In the genomic region with DNA sequence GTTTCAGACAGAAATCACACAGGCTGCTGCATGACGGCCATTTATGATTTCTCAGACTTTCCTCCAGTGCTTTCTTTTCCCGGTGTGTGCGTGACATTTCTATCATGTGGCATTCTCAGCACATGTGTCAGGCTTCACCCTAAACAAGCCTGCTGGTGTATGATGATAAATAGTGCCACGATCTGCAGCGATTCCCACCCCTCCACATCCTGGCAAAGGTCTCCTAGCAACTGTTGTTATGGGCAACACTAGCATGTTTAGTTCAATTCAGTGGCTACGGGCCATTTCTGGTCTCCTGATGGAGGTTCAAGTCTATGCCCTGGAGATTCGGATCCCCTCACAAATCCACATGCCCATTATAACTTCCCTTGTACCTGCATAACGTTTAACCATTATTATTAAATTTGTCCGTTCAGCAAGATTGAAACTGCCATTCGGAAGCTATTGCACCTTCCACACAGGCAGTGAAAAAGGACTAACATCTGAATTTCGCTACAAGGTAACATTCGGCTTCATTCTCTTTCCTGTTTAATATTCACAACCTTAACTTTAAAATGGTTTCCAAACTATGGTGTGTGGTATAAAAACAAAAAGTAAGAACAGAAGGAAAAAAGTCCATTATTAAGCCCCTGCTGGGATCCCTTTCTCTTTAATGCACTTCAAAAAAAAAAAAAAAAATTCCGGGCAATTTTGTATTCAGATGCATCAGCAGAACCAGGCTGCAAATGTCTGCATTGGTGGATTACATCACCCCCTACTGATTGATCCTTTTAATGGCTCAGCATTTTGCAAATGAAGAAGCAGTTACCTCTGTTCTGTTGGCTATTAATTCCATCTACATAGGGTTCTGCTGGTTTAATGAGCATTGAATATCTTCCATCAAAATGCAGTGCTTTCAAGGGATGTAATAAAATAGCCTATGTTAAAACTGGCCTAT, we compare ENCODE assay signal across 13 cellular contexts.
A peak's percentile ranks its signal among the peaks of the same experiment; 100 is the strongest.
DNase-seq lines count a peak whose midpoint lies in the region; ATAC-seq and TF ChIP-seq lines count a peak whose summit lies in the region.
"Had no signal": no experiment of that assay in that cellular context is flagged by ENCODE, and none has a peak within 500 bp of the region (broad histone marks: within the 10 kb centered on the region; RNA-seq: fewer than 3 reads in every experiment).

No MANE protein-coding gene starts in this region.

- H2BK15ac ChIP-seq in H9 (ENCODE audit: low read depth, low read length): no peak overlapping the region

- H3T11ph ChIP-seq in H9 (ENCODE audit: low read length): peak overlapping the region; percentile 62

- H3K14ac ChIP-seq in H9 (ENCODE audit: insufficient read depth, low read length): peak overlapping the region; percentile 49; the same call in 1 of the 2 replicates

- no peak overlapping the region for H3K23ac ChIP-seq in H9 (ENCODE audit: insufficient read length, low read depth, low read length)

- no peak for ATAC-seq in GM19023 (IDR thresholded peaks at IDR 0.05; ENCODE audit: unreplicated experiment)

- no peak overlapping the region for H2BK5ac ChIP-seq in H9 (ENCODE audit: insufficient read length, low read length)

- no peak overlapping the region for H2BK12ac ChIP-seq in H9 (ENCODE audit: insufficient read length, low read depth, low read length)

- H3K23me2 ChIP-seq in H9 (ENCODE audit: insufficient read length, low read depth, low read length, poor library complexity, severe bottlenecking): no peaks in the 10 kb centered on the region

- CTCF ChIA-PET in MCF 10A (lab: Yijun Ruan, JAX): interaction anchor here (0.5 to 0.6 kb wide), 2 partner anchors 43 to 453 kb away, joined by 4 to 5 read pairs; no protein-coding TSS in a partner anchor

- no peak overlapping the region; the same call in 1 of the 2 replicates for H3K4ac ChIP-seq in H9 (ENCODE audit: low read depth, low read length)

- H4K91ac ChIP-seq in H9 (ENCODE audit: insufficient read length, low read depth, low read length): no peak overlapping the region

- DNase-seq in Ammon's horn (ENCODE audit: low spot score) (peak; percentile 59), H9 (peak; percentile 47), SK-N-DZ (ENCODE audit: low spot score) (peak; percentile 23), kidney tubule cell (ENCODE audit: low spot score) (peak; percentile 22), MCF 10A (ENCODE audit: unreplicated experiment) (no peak), ecto neural progenitor cell (ENCODE audit: low spot score) (no peak), foreskin fibroblast (no peak)
- DNase-seq: cerebellar nuclear complex, NCI-H510A, testis had no signal

- no peak overlapping the region for H4K8ac ChIP-seq in H9 (replicated peaks; ENCODE audit: insufficient read length, low read depth, low read length)

- H2BK20ac ChIP-seq in H9 (ENCODE audit: low read depth, low read length, poor library complexity, severe bottlenecking): peak overlapping the region; percentile 34

- BruUV-seq in MCF 10A (replicated peaks; lab: Mats Ljungman, UMichigan): no TSS peak

- H3K9ac ChIP-seq in H9 (ENCODE audit: extremely low read depth, insufficient read length, low read length): no peak overlapping the region

- peaks cover 26% of the 10 kb centered on the region in 2 experiments for H3K4me1 Mint-ChIP-seq in H9
- peaks cover 7% of the 10 kb centered on the region for H3K4me1 Mint-ChIP-seq in MCF 10A (ENCODE audit: insufficient read depth, unreplicated experiment)

- no CpG with 5 or more reads among the region's 13 CpGs for WGBS in H9 (ENCODE audit: extremely low coverage, insufficient read length, low lambda C conversion rate)

- peaks cover 5 to 10% of the 10 kb centered on the region in 2 experiments; a peak in 4 of 5 replicates for H3K9me3 Mint-ChIP-seq in H9
- H3K9me3 Mint-ChIP-seq in MCF 10A (ENCODE audit: unreplicated experiment): no peaks in the 10 kb centered on the region
- H3K9me3 Mint-ChIP-seq: activated T-helper 2 cell treated with anti-CD3 and anti-CD28 coated beads, Interferon-gamma antibody, Interleukin-2, Interleukin-4, amounts not matched to agents 10 μg/mL and 5 μg/mL and 100 μg/mL, durations not matched to agents 14 hours and 24 hours and 36 hours had no signal

- no peaks in the 10 kb centered on the region; the same call in 1 of the 2 replicates for H3K4me1 ChIP-seq in H9 (ENCODE audit: insufficient read depth, low read length)
- H3K4me1 ChIP-seq: testis had no signal

- H3K27me3 Mint-ChIP-seq in H9 (ENCODE audit: low read depth) (peaks cover 8% of the 10 kb centered on the region), MCF 10A (ENCODE audit: insufficient read depth, unreplicated experiment) (no peaks in the 10 kb centered on the region)

- no peaks in the 10 kb centered on the region for H4K20me1 ChIP-seq in H9 (ENCODE audit: control insufficient read depth, insufficient read depth, insufficient read length)

- no peaks in the 10 kb centered on the region for H3K79me1 ChIP-seq in H9 (ENCODE audit: insufficient read depth, low read depth, low read length, poor library complexity, severe bottlenecking)

- intact Hi-C loops in MCF 10A (cut with micrococcal nuclease): no loop called here

- H2AK5ac ChIP-seq in H9 (ENCODE audit: insufficient read length, low read length): no peak overlapping the region

- H2AFZ ChIP-seq in H9 (ENCODE audit: low read length): no peak overlapping the region

- no peaks in the 10 kb centered on the region for H3K9me3 ChIP-seq in H9 (ENCODE audit: control insufficient read depth, low read depth, low read length)
- H3K9me3 ChIP-seq: SJSA1, testis had no signal

- H3K36me3 Mint-ChIP-seq in H9 (ENCODE audit: insufficient read depth in 1 of 3, low read depth in 3 of 3): peaks cover 0 to 6% (median 2%) of the 10 kb centered on the region in 3 experiments; a peak in 2 of 7 replicates
- H3K36me3 Mint-ChIP-seq in MCF 10A (ENCODE audit: insufficient read depth, unreplicated experiment): no peaks in the 10 kb centered on the region

- H3K27ac Mint-ChIP-seq in H9: peak overlapping the region; percentile 38 to 68 (median 48); a peak in 3 of 7 replicates
- no peak overlapping the region for H3K27ac Mint-ChIP-seq in MCF 10A (ENCODE audit: low read depth, unreplicated experiment)
- H3K27ac Mint-ChIP-seq: activated T-helper 2 cell treated with anti-CD3 and anti-CD28 coated beads, Interferon-gamma antibody, Interleukin-2, Interleukin-4, amounts not matched to agents 10 μg/mL and 5 μg/mL and 100 μg/mL, durations not matched to agents 14 hours and 24 hours and 36 hours had no signal

- POLR2A ChIA-PET in MCF 10A (lab: Yijun Ruan, JAX): no interaction called here

- no peak overlapping the region for H2BK120ac ChIP-seq in H9 (ENCODE audit: low read depth, low read length, poor library complexity, severe bottlenecking)

- no peak overlapping the region for H4K5ac ChIP-seq in H9 (ENCODE audit: insufficient read length, low read depth, low read length)

- H3K79me2 ChIP-seq in H9 (ENCODE audit: insufficient read depth, low read length): no peaks in the 10 kb centered on the region

- peak overlapping the region; percentile 9 for H3K4me2 ChIP-seq in H9 (ENCODE audit: insufficient read depth, insufficient read length, low read length)

- H3K4me3 Mint-ChIP-seq in H9 (peak overlapping the region in 1 of 2 experiments; percentile 36; a peak in 2 of 5 replicates), MCF 10A (ENCODE audit: unreplicated experiment) (no peak overlapping the region)

- no peak overlapping the region for H3K56ac ChIP-seq in H9 (ENCODE audit: insufficient read length, low read depth, low read length)

- no peaks in the 10 kb centered on the region for H3K27me3 ChIP-seq in H9 (ENCODE audit: insufficient read depth, low read length)
- H3K27me3 ChIP-seq: SJSA1, testis had no signal

- TF ChIP-seq CTCF in H9 (conservative IDR thresholded peaks at IDR 0.05): peak; percentile 61
- no peak for TF ChIP-seq CTCF in MCF 10A (IDR thresholded peaks at IDR 0.05; ENCODE audit: unreplicated experiment)
- TF ChIP-seq CTCF in foreskin fibroblast (IDR thresholded peaks at IDR 0.05; ENCODE audit: low read depth, low read length): no peak

- no peak overlapping the region for H3K27ac ChIP-seq in H9 (ENCODE audit: insufficient read length, low read depth, low read length)
- H3K27ac ChIP-seq: SJSA1, testis had no signal

- H3K4me3 ChIP-seq in foreskin fibroblast (ENCODE audit: low read depth in 1 of 2, low read length in 2 of 2): no peak overlapping the region
- H3K4me3 ChIP-seq: SJSA1, testis had no signal

- no peak overlapping the region for H3K18ac ChIP-seq in H9 (ENCODE audit: insufficient read length, low read depth, low read length)

Comparison
In these comparisons a context has a peak if more than half of its experiments do, and no peak if none do; other contexts are left out.
1. DNase-seq: peak in Ammon's horn (single experiment), H9 (single experiment), SK-N-DZ (single experiment) and kidney tubule cell (single experiment); none in MCF 10A (single experiment), ecto neural progenitor cell (single experiment) and foreskin fibroblast (0 of 2).